8 cellular contexts compared by ENCODE assay signal in the genomic region with DNA sequence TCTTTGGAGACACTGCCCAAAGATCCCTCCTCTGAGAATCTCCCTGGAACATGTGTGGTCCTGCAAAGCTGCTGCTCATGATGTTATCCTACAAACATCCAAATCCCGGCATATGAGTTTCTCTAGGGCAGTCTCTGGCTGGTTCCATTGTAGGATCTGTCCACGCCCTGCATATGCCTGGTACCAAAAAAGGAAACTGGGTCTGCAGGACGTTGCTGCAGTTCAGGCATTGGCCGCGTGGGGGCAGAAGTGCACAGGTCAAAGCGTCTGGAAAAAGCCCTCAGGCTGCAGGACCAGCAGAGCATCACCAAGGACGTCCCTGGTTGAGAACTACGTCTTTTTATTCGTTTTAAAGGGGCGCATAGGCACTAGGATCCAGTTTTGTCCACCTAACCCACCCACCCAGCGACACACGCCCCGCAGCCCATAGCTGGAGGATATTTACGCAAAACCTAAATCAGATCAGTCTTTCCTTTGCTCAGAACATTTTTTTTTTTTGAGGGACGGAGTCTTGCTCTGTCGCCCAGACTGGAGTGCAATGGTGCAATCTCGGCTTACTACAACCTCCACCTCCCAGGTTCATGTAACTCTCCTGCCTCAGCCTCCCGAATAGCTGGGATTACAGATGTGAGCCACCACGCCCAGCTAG. TPM values are rescaled to one million over a fixed set of nuclear protein-coding genes. Genes with fewer than 3 reads are reported as not detected.
DNase-seq lines count a peak whose midpoint lies in the region; ATAC-seq and TF ChIP-seq lines count a peak whose summit lies in the region.

No MANE protein-coding gene starts in this region.

- H3K27me3 ChIP-seq in H9 (ENCODE audit: insufficient read depth, low read length) (no peaks in the 10 kb centered on the region), mammary epithelial cell (ENCODE audit: insufficient read depth, low read length) (no peaks in the 10 kb centered on the region)

- DNase-seq in AG09319 (ENCODE audit: extremely low read depth, low read depth) (peak; percentile 79), H9 (peak; percentile 90), NCI-H460 (ENCODE audit: extremely low read depth, low read depth) (peak; percentile 49), mammary epithelial cell (peak; percentile 88), islet precursor cell (peak; percentile 93)
- DNase-seq in activated CD4-positive, CD25-positive, alpha-beta regulatory T cell (lab: John Stamatoyannopoulos, UW), result peak; percentile 76 to 96 (median 86)
- peak; percentile 86 to 92 for DNase-seq in stimulated activated CD4-positive, alpha-beta T cell treated with anti-CD3 and anti-CD28 coated beads, Interleukin-15, amount 100 ng/mL, for 1 hour (ENCODE audit: low read depth in 1 of 2, low spot score in 1 of 2)

- H4K8ac ChIP-seq in H9 (replicated peaks; ENCODE audit: insufficient read length, low read depth, low read length), result no peak overlapping the region

- no CpG with 5 or more reads among the region's 19 CpGs for WGBS in H9 (ENCODE audit: extremely low coverage, insufficient read length, low lambda C conversion rate)
- WGBS in mammary epithelial cell (ENCODE audit: low coverage, missing lambda C conversion rate), result 14% methylated on average over 8 of the region's 19 CpGs

- H2AFZ ChIP-seq in H9 (ENCODE audit: low read length), result no peak overlapping the region
- H2AFZ ChIP-seq in mammary epithelial cell (ENCODE audit: low read depth, low read length), result peak overlapping the region; percentile 42

- no peak overlapping the region for H3K4ac ChIP-seq in H9 (ENCODE audit: low read depth, low read length)

- no peak overlapping the region for H3T11ph ChIP-seq in H9 (ENCODE audit: low read length)

- CTCF ChIA-PET in mammary epithelial cell (lab: Charles Lee; ENCODE audit: low non-redundant PET), result no interaction called here

- no peaks in the 10 kb centered on the region for H3K79me2 ChIP-seq in H9 (ENCODE audit: insufficient read depth, low read length)
- H3K79me2 ChIP-seq in mammary epithelial cell (ENCODE audit: insufficient read depth, low read length), result no peaks in the 10 kb centered on the region

- no peaks in the 10 kb centered on the region for H3K79me1 ChIP-seq in H9 (ENCODE audit: insufficient read depth, low read depth, low read length, poor library complexity, severe bottlenecking)

- ATAC-seq in HG02623 (IDR thresholded peaks at IDR 0.05; ENCODE audit: unreplicated experiment), result no peak

- intact Hi-C loops in mammary epithelial cell (cut with micrococcal nuclease), result loop anchor here (1.0 to 2.0 kb wide), 4 partner anchors 105 to 505 kb away; a partner anchor contains a TSS

- H3K27ac ChIP-seq in H9 (ENCODE audit: insufficient read length, low read depth, low read length) (no peak overlapping the region), mammary epithelial cell (ENCODE audit: insufficient read depth, low read depth, low read length) (no peak overlapping the region)

- peaks cover 2% of the 10 kb centered on the region in 2 experiments for H3K4me1 Mint-ChIP-seq in H9

- H3K36me3 ChIP-seq in mammary epithelial cell (ENCODE audit: insufficient read depth, low read length), result no peaks in the 10 kb centered on the region

- H3K4me2 ChIP-seq in H9 (ENCODE audit: insufficient read depth, insufficient read length, low read length) (no peak overlapping the region), mammary epithelial cell (ENCODE audit: insufficient read depth, low read depth, low read length) (no peak overlapping the region)

- H3K36me3 Mint-ChIP-seq in H9 (ENCODE audit: insufficient read depth in 1 of 3, low read depth in 3 of 3), result no peaks in the 10 kb centered on the region

- H3K27me3 Mint-ChIP-seq in H9 (ENCODE audit: low read depth), result peaks cover 5% of the 10 kb centered on the region

- H3K56ac ChIP-seq in H9 (ENCODE audit: insufficient read length, low read depth, low read length), result no peak overlapping the region

- H2AK5ac ChIP-seq in H9 (ENCODE audit: insufficient read length, low read length), result no peak overlapping the region

- no peak overlapping the region for H4K5ac ChIP-seq in H9 (ENCODE audit: insufficient read length, low read depth, low read length)

- dilution Hi-C loops in mammary epithelial cell (cut with HindIII; ENCODE audit: low sequenced_read_pairs), result loop anchor here (5.0 kb wide), 1 partner anchor 63 kb away; no protein-coding TSS in a partner anchor

- H3K4me1 ChIP-seq in H9 (ENCODE audit: insufficient read depth, low read length) (no peaks in the 10 kb centered on the region), mammary epithelial cell (ENCODE audit: insufficient read depth, low read length) (no peaks in the 10 kb centered on the region)

- no peak overlapping the region for H3K18ac ChIP-seq in H9 (ENCODE audit: insufficient read length, low read depth, low read length)

- no peaks in the 10 kb centered on the region for H3K23me2 ChIP-seq in H9 (ENCODE audit: insufficient read length, low read depth, low read length, poor library complexity, severe bottlenecking)

- H3K9me3 Mint-ChIP-seq in H9, result peaks cover 1 to 3% of the 10 kb centered on the region in 2 experiments; a peak in 3 of 5 replicates

- no peak overlapping the region for H2BK20ac ChIP-seq in H9 (ENCODE audit: low read depth, low read length, poor library complexity, severe bottlenecking)

- no peak overlapping the region for H2BK15ac ChIP-seq in H9 (ENCODE audit: low read depth, low read length)

- no peak overlapping the region for H3K4me3 ChIP-seq in mammary epithelial cell (replicated peaks in 1 of 3; ENCODE audit: insufficient read depth in 1 of 3, low read depth in 2 of 3, low read length in 3 of 3)

- H3K4me3 Mint-ChIP-seq in H9, result peak overlapping the region in 1 of 2 experiments; percentile 6; a peak in 1 of 5 replicates

- no TSS peak for BruUV-seq in mammary epithelial cell (replicated peaks; lab: Mats Ljungman, UMichigan)

- H2BK120ac ChIP-seq in H9 (ENCODE audit: low read depth, low read length, poor library complexity, severe bottlenecking), result peak overlapping the region; percentile 28

- in situ Hi-C loops in mammary epithelial cell (cut with MboI; ENCODE audit: low sequenced_read_pairs in 2 of 2), result loop anchor here (10.0 kb wide), 1 partner anchor 111 kb away; no protein-coding TSS in a partner anchor

- H3K9me3 ChIP-seq in H9 (ENCODE audit: control insufficient read depth, low read depth, low read length), result no peaks in the 10 kb centered on the region
- H3K9me3 ChIP-seq in mammary epithelial cell (replicated peaks; ENCODE audit: insufficient read depth, low read length), result no peaks in the 10 kb centered on the region

- no peak overlapping the region for H3K9ac ChIP-seq in H9 (ENCODE audit: extremely low read depth, insufficient read length, low read length)
- H3K9ac ChIP-seq in mammary epithelial cell (ENCODE audit: insufficient read depth, low read length), result no peak overlapping the region

- peak; percentile 99 for TF ChIP-seq CTCF in AG09319 (IDR thresholded peaks at IDR 0.05; ENCODE audit: low read depth, low read length)
- TF ChIP-seq CTCF in H9 (conservative IDR thresholded peaks at IDR 0.05), result peak; percentile 95
- TF ChIP-seq CTCF in mammary epithelial cell (conservative IDR thresholded peaks at IDR 0.05 in 1 of 2, IDR thresholded peaks at IDR 0.05 in 1 of 2; ENCODE audit: extremely low read depth in 1 of 2, insufficient read depth in 1 of 2, low read depth in 1 of 2, low read length in 2 of 2), result peak; percentile 96 to 97

- no peak overlapping the region for H4K91ac ChIP-seq in H9 (ENCODE audit: insufficient read length, low read depth, low read length)

- H2BK12ac ChIP-seq in H9 (ENCODE audit: insufficient read length, low read depth, low read length), result no peak overlapping the region

- H2BK5ac ChIP-seq in H9 (ENCODE audit: insufficient read length, low read length), result no peak overlapping the region

- H3K27ac Mint-ChIP-seq in H9, result peak overlapping the region in 1 of 3 experiments; percentile 75; a peak in 1 of 7 replicates

- no peak overlapping the region for H3K14ac ChIP-seq in H9 (ENCODE audit: insufficient read depth, low read length)

- no peak overlapping the region for H3K23ac ChIP-seq in H9 (ENCODE audit: insufficient read length, low read depth, low read length)

- H4K20me1 ChIP-seq in H9 (ENCODE audit: control insufficient read depth, insufficient read depth, insufficient read length) (no peaks in the 10 kb centered on the region), mammary epithelial cell (ENCODE audit: insufficient read depth, low read length) (no peaks in the 10 kb centered on the region)

RNA-seq across cellular contexts. Expression of a gene that starts 12.9 kb away (rescaled TPM):
- total RNA-seq in H9 (2021) (9.4 and 11.3 TPM in 2 replicates), mammary epithelial cell (1 to 10 TPM; 4.3 to 5.5 TPM)
- total RNA-seq in NCI-H460 (2014; rRNA removed; shearing (Covaris generic)), result 3.5 and 4.1 TPM in 2 replicates
- polyA plus RNA-seq in NCI-H460 (2014; cell fraction: nucleus; rRNA removed), result 1.8 TPM in 2 replicates
- 1.2 TPM for polyA plus RNA-seq in mammary epithelial cell
- 3.2 TPM for polyA minus RNA-seq in mammary epithelial cell

RNA-seq across cellular contexts. Expression of a gene that starts 46.5 kb away (rescaled TPM):
- total RNA-seq in H9 (2021), result 9.7 and 10.1 TPM in 2 replicates
- 1.7 and 1.8 TPM in 2 replicates for total RNA-seq in NCI-H460 (2014; rRNA removed; shearing (Covaris generic))
- 0.12 and 0.25 TPM in 2 replicates for polyA plus RNA-seq in NCI-H460 (2014; cell fraction: nucleus; rRNA removed)
- total RNA-seq in mammary epithelial cell, result 1 to 10 TPM; 6.5 to 8.3 TPM
- polyA plus RNA-seq in mammary epithelial cell, result 2.2 TPM
- 40.1 TPM for polyA minus RNA-seq in mammary epithelial cell

RNA-seq across cellular contexts. Expression of a gene that starts 46.6 kb away (rescaled TPM):
- total RNA-seq in H9 (2021) (20.2 and 22.8 TPM in 2 replicates), mammary epithelial cell (10 to 100 TPM; 15.3 to 18.6 TPM)
- total RNA-seq in NCI-H460 (2014; rRNA removed; shearing (Covaris generic)), result 14.3 and 15.2 TPM in 2 replicates
- polyA plus RNA-seq in NCI-H460 (2014; cell fraction: nucleus; rRNA removed), result 6.9 and 9.6 TPM in 2 replicates
- 6.2 TPM for polyA plus RNA-seq in mammary epithelial cell
- 19.1 TPM for polyA minus RNA-seq in mammary epithelial cell
